In the genomic region with DNA sequence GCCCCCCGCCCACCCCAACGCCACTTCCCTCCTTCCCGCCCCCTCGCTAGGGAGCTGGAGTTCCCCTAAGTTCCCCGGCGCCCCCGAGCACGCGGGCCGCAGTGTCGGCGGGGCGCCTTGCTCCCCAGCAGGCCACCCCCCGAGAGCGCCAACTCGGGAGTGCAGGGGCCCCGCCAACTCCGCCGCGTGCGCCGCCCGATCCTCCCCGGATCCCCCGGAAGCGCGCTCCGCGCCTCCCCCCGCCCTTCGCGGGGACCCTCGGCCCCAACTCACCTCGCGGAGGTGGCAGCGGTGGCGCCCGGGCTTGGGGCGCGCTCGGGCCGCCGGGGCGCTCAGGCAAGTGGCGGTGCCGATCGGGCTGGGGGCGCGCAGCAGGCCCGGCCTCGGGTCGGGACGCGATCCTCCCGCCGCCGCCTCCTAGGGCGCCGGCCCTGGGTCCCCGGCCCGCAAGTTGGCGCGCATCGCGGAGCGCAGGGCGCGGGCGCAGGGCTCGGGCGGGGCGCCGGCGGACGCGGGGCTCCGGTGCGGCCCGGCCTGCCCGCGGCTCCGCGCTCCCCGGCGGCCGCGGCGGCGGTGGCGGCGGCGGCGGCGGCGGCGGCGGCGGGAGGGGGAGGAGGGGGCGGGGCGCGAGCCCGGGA, we compare ENCODE assay signal across 7 cellular contexts. TPM values are rescaled to one million over a fixed set of nuclear protein-coding genes. Genes with fewer than 3 reads are reported as not detected.
DNase-seq lines count a peak whose midpoint lies in the region; ATAC-seq and TF ChIP-seq lines count a peak whose summit lies in the region.

A gene (minus strand): TSS at position 578 of the 638 bp plus-strand sequence. CDS start 72,361 bp downstream, outside the sequence.

- peak within 1 kb of the TSS; percentile 92 for H3K4me3 Mint-ChIP-seq in activated naive CD8-positive, alpha-beta T cell

- DNase-seq in left ventricle myocardium inferior, result no peak
- no peak for DNase-seq in gastrocnemius medialis
- DNase-seq in epidermal melanocyte (ENCODE audit: insufficient read length, low spot score), result no peak

- ATAC-seq in GM18909 (IDR thresholded peaks at IDR 0.05; ENCODE audit: poor library complexity, unreplicated experiment) (peak; percentile 36), HG02885 (IDR thresholded peaks at IDR 0.05; ENCODE audit: poor library complexity, unreplicated experiment) (peak; percentile 36), gastrocnemius medialis (peak; percentile 25 to 30)

- peak; percentile 38 for TF ChIP-seq POLR2A in Raji (IDR thresholded peaks at IDR 0.05; ENCODE audit: insufficient read depth, low read depth, low read length)
- TF ChIP-seq POLR2A in gastrocnemius medialis (IDR thresholded peaks at IDR 0.05), result peak; percentile 43 to 69

- no peaks in the 10 kb centered on the region for H3K9me3 Mint-ChIP-seq in activated naive CD8-positive, alpha-beta T cell (ENCODE audit: low read depth)

- H3K27ac Mint-ChIP-seq in activated naive CD8-positive, alpha-beta T cell, result peak within 1 kb of the TSS; percentile 85

- in situ Hi-C loops in gastrocnemius medialis (cut with MboI; ENCODE audit: low sequenced_read_pairs in 4 of 4), result no loop called here

- no peaks in the 10 kb centered on the region for H3K9me3 ChIP-seq in left ventricle myocardium inferior (replicated peaks)
- H3K9me3 ChIP-seq in gastrocnemius medialis, result no peaks in the 10 kb centered on the region

- intact Hi-C loops in left ventricle myocardium inferior (cut with micrococcal nuclease) (no loop called here), gastrocnemius medialis (cut with DNase I; ENCODE audit: low total_unique reads) (loop anchor here (2.0 to 5.0 kb wide), 4 partner anchors 48 to 198 kb away; no protein-coding TSS in a partner anchor)

- H3K27me3 Mint-ChIP-seq in activated naive CD8-positive, alpha-beta T cell, result no peaks in the 10 kb centered on the region

- H3K4me1 Mint-ChIP-seq in activated naive CD8-positive, alpha-beta T cell (ENCODE audit: low read depth), result peaks cover 31% of the 10 kb centered on the region

- no peaks in the 10 kb centered on the region for H3K27me3 ChIP-seq in left ventricle myocardium inferior (ENCODE audit: low read depth)
- no peaks in the 10 kb centered on the region for H3K27me3 ChIP-seq in gastrocnemius medialis

- H3K36me3 Mint-ChIP-seq in activated naive CD8-positive, alpha-beta T cell, result no peaks in the 10 kb centered on the region

- H3K4me1 ChIP-seq in left ventricle myocardium inferior (peaks cover 70% of the 10 kb centered on the region), gastrocnemius medialis (peaks cover 27 to 40% of the 10 kb centered on the region in 2 donors)

- H3K4me3 ChIP-seq in left ventricle myocardium inferior (peak within 1 kb of the TSS; percentile 99), gastrocnemius medialis (peak within 1 kb of the TSS; percentile 91 to 95 (median 92))

- TF ChIP-seq CTCF in left ventricle myocardium inferior (IDR thresholded peaks at IDR 0.05; ENCODE audit: borderline replicate concordance), result no peak
- no peak for TF ChIP-seq CTCF in gastrocnemius medialis (IDR thresholded peaks at IDR 0.05 in 4 of 5, conservative IDR thresholded peaks at IDR 0.05 in 1 of 5)

- H3K36me3 ChIP-seq in left ventricle myocardium inferior, result no peaks in the 10 kb centered on the region
- no peaks in the 10 kb centered on the region for H3K36me3 ChIP-seq in gastrocnemius medialis

- H3K27ac ChIP-seq in left ventricle myocardium inferior (replicated peaks), result peak within 1 kb of the TSS; percentile 99
- peak within 1 kb of the TSS; percentile 98 to 100 (median 98) for H3K27ac ChIP-seq in gastrocnemius medialis

RNA-seq across cellular contexts. Expression of the gene that starts here (rescaled TPM):
- total RNA-seq in left ventricle myocardium inferior, result 152 TPM
- total RNA-seq in gastrocnemius medialis, result 100 to 1,000 TPM in 2 of 4 donors, 10 to 100 TPM in 2; 37.7 to 123 (median 105) TPM
